Comparison of ENCODE assay signal across 12 cellular contexts in genomic region chr2:120866483-120867140, GRCh38.
DNase-seq lines count a peak whose midpoint lies in the region; ATAC-seq and TF ChIP-seq lines count a peak whose summit lies in the region.
"Had no signal": no experiment of that assay in that cellular context is flagged by ENCODE, and none has a peak within 500 bp of the region (broad histone marks: within the 10 kb centered on the region; RNA-seq: fewer than 3 reads in every experiment).

No MANE protein-coding gene starts in this region.

- peak overlapping the region; percentile 48 for H3K4me3 Mint-ChIP-seq in mesothelial cell of epicardium
- H3K4me3 Mint-ChIP-seq: activated CD8-positive, alpha-beta memory T cell treated with anti-CD3 and anti-CD28 coated beads, Interleukin-2, amount 10 ng/mL, durations not matched to agents 7 days and 5 days; activated naive CD8-positive, alpha-beta T cell treated with anti-CD3 and anti-CD28 coated beads, Interleukin-2, amount 50 U/mL, for 24 hours had no signal

- H3K27ac Mint-ChIP-seq in mesothelial cell of epicardium = peak overlapping the region; percentile 89
- H3K27ac Mint-ChIP-seq: activated CD8-positive, alpha-beta memory T cell treated with anti-CD3 and anti-CD28 coated beads, Interleukin-2, amount 10 ng/mL, durations not matched to agents 7 days and 5 days; activated naive CD8-positive, alpha-beta T cell treated with anti-CD3 and anti-CD28 coated beads, Interleukin-2, amount 50 U/mL, for 24 hours had no signal

- H3K27me3 ChIP-seq in HUES64 (ENCODE audit: insufficient read depth, low read length) (no peaks in the 10 kb centered on the region), dorsolateral prefrontal cortex (peaks cover 0 to 6% (median 0%) of the 10 kb centered on the region in 45 donors), suprapubic skin (no peaks in the 10 kb centered on the region)

- intact Hi-C loops in dorsolateral prefrontal cortex (cut with DNase I) = no loop called here

- no peaks in the 10 kb centered on the region for H3K9me3 Mint-ChIP-seq in mesothelial cell of epicardium
- H3K9me3 Mint-ChIP-seq: activated naive CD8-positive, alpha-beta T cell treated with anti-CD3 and anti-CD28 coated beads, Interleukin-2, amount 50 U/mL, for 24 hours had no signal

- H3K4me3 ChIP-seq in HUES64 (ENCODE audit: low read length) = peak overlapping the region; percentile 37; the same call in 1 of the 2 replicates
- H3K4me3 ChIP-seq in dorsolateral prefrontal cortex = peak overlapping the region in 54 of 59 donors; percentile 26 to 75 (median 56)
- peak overlapping the region; percentile 40 for H3K4me3 ChIP-seq in suprapubic skin

- H3K9me3 ChIP-seq in HUES64 (ENCODE audit: insufficient read depth, low read depth, low read length) = no peaks in the 10 kb centered on the region
- H3K9me3 ChIP-seq in suprapubic skin = no peaks in the 10 kb centered on the region

- H3K27ac ChIP-seq in HUES64 (ENCODE audit: low read depth, low read length) = no peak overlapping the region
- peak overlapping the region in 14 of 59 donors; percentile 2 to 74 (median 50) for H3K27ac ChIP-seq in dorsolateral prefrontal cortex
- peak overlapping the region; percentile 56 for H3K27ac ChIP-seq in suprapubic skin

- TF ChIP-seq EP300 in suprapubic skin (IDR thresholded peaks at IDR 0.05) = no peak

- no peak for TF ChIP-seq POLR2A in suprapubic skin (IDR thresholded peaks at IDR 0.05)

- WGBS in HUES64 = 85% methylated on average over 14 of the region's 14 CpGs
- WGBS in suprapubic skin = 87% methylated on average over 13 of the region's 14 CpGs

- TF ChIP-seq CTCF in dorsolateral prefrontal cortex (IDR thresholded peaks at IDR 0.05 in 54 of 56, conservative IDR thresholded peaks at IDR 0.05 in 2 of 56; ENCODE audit: low read depth in 1 of 56, partially characterized antibody in 56 of 56) (no peak), mesothelial cell of epicardium (IDR thresholded peaks at IDR 0.05; ENCODE audit: unreplicated experiment) (no peak), suprapubic skin (IDR thresholded peaks at IDR 0.05) (no peak)

- H3K9ac ChIP-seq in HUES64 (ENCODE audit: low read depth, low read length) = no peak overlapping the region

- DNase-seq in dorsolateral prefrontal cortex (peak in 1 of 10 donors; percentile 18), mesothelial cell of epicardium (ENCODE audit: low spot score in 2 of 2, unreplicated experiment in 2 of 2) (no peak), suprapubic skin (ENCODE audit: low spot score in 2 of 2) (no peak), GOT3 (lab: John Stamatoyannopoulos, UW) (no peak), epidermal melanocyte (ENCODE audit: insufficient read length, low spot score) (no peak), HPDE6-E6E7 (ENCODE audit: extremely low spot score) (no peak)
- DNase-seq: activated CD8-positive, alpha-beta memory T cell treated with anti-CD3 and anti-CD28 coated beads, Interleukin-2, amount 10 ng/mL, durations not matched to agents 7 days and 5 days; activated naive CD8-positive, alpha-beta T cell treated with anti-CD3 and anti-CD28 coated beads, Interleukin-2, amount 50 U/mL, for 24 hours; Kasumi-1; NCI-H2171 treated with DMSO at 0.1 percent for 48 hours had no signal

- peaks cover 4% of the 10 kb centered on the region for H3K36me3 Mint-ChIP-seq in mesothelial cell of epicardium
- H3K36me3 Mint-ChIP-seq: activated CD8-positive, alpha-beta memory T cell treated with anti-CD3 and anti-CD28 coated beads, Interleukin-2, amount 10 ng/mL, durations not matched to agents 7 days and 5 days had no signal

- H3K36me3 ChIP-seq in HUES64 (ENCODE audit: insufficient read depth, low read length) (peaks cover 5% of the 10 kb centered on the region), suprapubic skin (no peaks in the 10 kb centered on the region)

- H3K27me3 Mint-ChIP-seq in mesothelial cell of epicardium (ENCODE audit: low read depth) = no peaks in the 10 kb centered on the region

- no peak for ATAC-seq in HG03342 (IDR thresholded peaks at IDR 0.05; ENCODE audit: unreplicated experiment)
- ATAC-seq: activated CD8-positive, alpha-beta memory T cell treated with anti-CD3 and anti-CD28 coated beads, Interleukin-2, amount 10 ng/mL, durations not matched to agents 7 days and 5 days had no signal

- H3K4me1 Mint-ChIP-seq in mesothelial cell of epicardium = peaks cover 48% of the 10 kb centered on the region
- H3K4me1 Mint-ChIP-seq: activated CD8-positive, alpha-beta memory T cell treated with anti-CD3 and anti-CD28 coated beads, Interleukin-2, amount 10 ng/mL, durations not matched to agents 7 days and 5 days; activated naive CD8-positive, alpha-beta T cell treated with anti-CD3 and anti-CD28 coated beads, Interleukin-2, amount 50 U/mL, for 24 hours had no signal

- H3K4me1 ChIP-seq in HUES64 (ENCODE audit: insufficient read depth, low read length) (peaks cover 38% of the 10 kb centered on the region), suprapubic skin (peaks cover 42% of the 10 kb centered on the region)
